14 cellular contexts compared by ENCODE assay signal in the genomic region with DNA sequence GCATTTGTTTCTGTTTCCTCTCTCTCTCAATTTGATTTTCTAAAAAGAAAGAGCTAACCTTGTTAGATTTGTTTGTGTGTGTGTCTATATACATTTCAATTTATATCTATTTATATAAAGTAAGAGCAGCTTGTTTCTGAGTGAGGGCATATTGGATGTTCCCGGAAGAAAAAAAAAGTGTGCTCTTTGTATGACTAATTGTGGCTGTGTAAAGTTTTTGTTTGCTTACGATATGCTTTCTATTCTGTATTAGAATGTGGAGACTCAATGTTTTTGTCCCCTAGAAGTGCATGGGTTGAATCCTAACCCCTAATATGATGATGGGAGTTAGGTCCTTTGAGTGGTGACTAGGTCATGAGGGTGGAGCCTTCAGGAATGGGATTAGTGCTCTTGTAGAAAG.
DNase-seq lines count a peak whose midpoint lies in the region; ATAC-seq and TF ChIP-seq lines count a peak whose summit lies in the region.
"Had no signal": no experiment of that assay in that cellular context is flagged by ENCODE, and none has a peak within 500 bp of the region (broad histone marks: within the 10 kb centered on the region; RNA-seq: fewer than 3 reads in every experiment).

No MANE protein-coding gene starts in this region.

- no peak overlapping the region for H3K27ac ChIP-seq in hepatocyte
- H3K27ac ChIP-seq: KMS-11, testis had no signal

- H3K36me3 ChIP-seq in hepatocyte (replicated peaks; ENCODE audit: insufficient read depth, low read depth) = no peaks in the 10 kb centered on the region

- H3K36me3 Mint-ChIP-seq in activated CD4-positive, alpha-beta memory T cell treated with anti-CD3 and anti-CD28 coated beads, Interleukin-2, amount 10 ng/mL, durations not matched to agents 7 days and 5 days (ENCODE audit: low read depth) = no peaks in the 10 kb centered on the region
- no peaks in the 10 kb centered on the region for H3K36me3 Mint-ChIP-seq in nephron progenitor cell (ENCODE audit: low read depth)
- H3K36me3 Mint-ChIP-seq: mesothelial cell of epicardium had no signal

- DNase-seq in activated CD4-positive, alpha-beta memory T cell treated with anti-CD3 and anti-CD28 coated beads, Interleukin-2, amount 10 ng/mL, durations not matched to agents 7 days and 5 days = no peak
- DNase-seq in hepatocyte (ENCODE audit: low spot score) = no peak
- DNase-seq in ACHN = no peak
- DNase-seq in nephron progenitor cell = no peak
- DNase-seq: activated gamma-delta T cell treated with Interleukin-2 at 50 U/mL for 16 hours, NCI-H2081 treated with DMSO at 0.1 percent for 48 hours, testis had no signal

- ATAC-seq in GM18861 (IDR thresholded peaks at IDR 0.05; ENCODE audit: unreplicated experiment) (peak; percentile 37), GM21786 (IDR thresholded peaks at IDR 0.05; ENCODE audit: unreplicated experiment) (peak; percentile 48), GM21737 (IDR thresholded peaks at IDR 0.05; ENCODE audit: unreplicated experiment) (no peak), GM19467 (IDR thresholded peaks at IDR 0.05; ENCODE audit: unreplicated experiment) (no peak)
- ATAC-seq: GM23338 had no signal

- H3K27ac Mint-ChIP-seq in activated CD4-positive, alpha-beta memory T cell treated with anti-CD3 and anti-CD28 coated beads, Interleukin-2, amount 10 ng/mL, durations not matched to agents 7 days and 5 days = peak overlapping the region; percentile 62
- no peak overlapping the region for H3K27ac Mint-ChIP-seq in nephron progenitor cell
- H3K27ac Mint-ChIP-seq: GM23338, mesothelial cell of epicardium had no signal

- POLR2A ChIA-PET in activated CD4-positive, alpha-beta memory T cell treated with anti-CD3 and anti-CD28 coated beads, Interleukin-2, amount 10 ng/mL, durations not matched to agents 7 days and 5 days (lab: Charles Lee) = no interaction called here

- no peak overlapping the region for H2AFZ ChIP-seq in hepatocyte
- H2AFZ ChIP-seq: GM23338 had no signal

- H3K4me2 ChIP-seq in hepatocyte = peak overlapping the region; percentile 12
- H3K4me2 ChIP-seq: GM23338, KMS-11 had no signal

- no peaks in the 10 kb centered on the region for H4K20me1 ChIP-seq in hepatocyte (ENCODE audit: insufficient read depth, poor library complexity, severe bottlenecking)

- no peaks in the 10 kb centered on the region for H3K9me3 ChIP-seq in hepatocyte (ENCODE audit: low read depth)
- H3K9me3 ChIP-seq: testis had no signal

- H3K79me2 ChIP-seq in hepatocyte = no peaks in the 10 kb centered on the region

- H3K4me3 ChIP-seq in hepatocyte = no peak overlapping the region
- H3K4me3 ChIP-seq: GM23338, testis had no signal

- 68% methylated on average over 2 of the region's 2 CpGs for WGBS in hepatocyte (ENCODE audit: low lambda C conversion rate, missing lambda C conversion rate)

- no peaks in the 10 kb centered on the region for H3K27me3 Mint-ChIP-seq in activated CD4-positive, alpha-beta memory T cell treated with anti-CD3 and anti-CD28 coated beads, Interleukin-2, amount 10 ng/mL, durations not matched to agents 7 days and 5 days
- H3K27me3 Mint-ChIP-seq in nephron progenitor cell (ENCODE audit: low read depth, poor library complexity) = no peaks in the 10 kb centered on the region

- H3K9me2 ChIP-seq in hepatocyte (replicated peaks; ENCODE audit: insufficient read depth) = no peaks in the 10 kb centered on the region

- peaks cover 47% of the 10 kb centered on the region for H3K4me1 Mint-ChIP-seq in activated CD4-positive, alpha-beta memory T cell treated with anti-CD3 and anti-CD28 coated beads, Interleukin-2, amount 10 ng/mL, durations not matched to agents 7 days and 5 days
- H3K4me1 Mint-ChIP-seq in nephron progenitor cell = peaks cover 5% of the 10 kb centered on the region

- H3K9me3 Mint-ChIP-seq in activated CD4-positive, alpha-beta memory T cell treated with anti-CD3 and anti-CD28 coated beads, Interleukin-2, amount 10 ng/mL, durations not matched to agents 7 days and 5 days = no peaks in the 10 kb centered on the region
- H3K9me3 Mint-ChIP-seq in nephron progenitor cell = no peaks in the 10 kb centered on the region
- H3K9me3 Mint-ChIP-seq: GM23338, mesothelial cell of epicardium had no signal

- no peak overlapping the region for H3K4me3 Mint-ChIP-seq in activated CD4-positive, alpha-beta memory T cell treated with anti-CD3 and anti-CD28 coated beads, Interleukin-2, amount 10 ng/mL, durations not matched to agents 7 days and 5 days
- no peak overlapping the region for H3K4me3 Mint-ChIP-seq in nephron progenitor cell
- H3K4me3 Mint-ChIP-seq: GM23338, mesothelial cell of epicardium had no signal

- H3K4me1 ChIP-seq in hepatocyte (ENCODE audit: insufficient read depth) = no peaks in the 10 kb centered on the region

- no peaks in the 10 kb centered on the region for H3K27me3 ChIP-seq in hepatocyte
- H3K27me3 ChIP-seq: testis had no signal

- in situ Hi-C loops in ACHN (cut with HindIII; ENCODE audit: low pct_ligation_motif_present, low pct_unique_long_range_greater_than_20kb, low sequenced_read_pairs) = no loop called here

- TF ChIP-seq CTCF in hepatocyte (IDR thresholded peaks at IDR 0.05; ENCODE audit: poor library complexity) = no peak
- no peak for TF ChIP-seq CTCF in nephron progenitor cell (IDR thresholded peaks at IDR 0.05)

- CTCF ChIA-PET in activated CD4-positive, alpha-beta memory T cell treated with anti-CD3 and anti-CD28 coated beads, Interleukin-2, amount 10 ng/mL, durations not matched to agents 7 days and 5 days (lab: Charles Lee) = interaction anchor here (0.7 to 1.3 kb wide), 3 partner anchors 14 to 45 kb away, joined by 3 read pairs; no protein-coding TSS in a partner anchor

Comparison
In these comparisons a context has a peak if more than half of its experiments do, and no peak if none do; other contexts are left out.
1. ATAC-seq: peak in GM18861 (single experiment) and GM21786 (single experiment); none in GM21737 (single experiment) and GM19467 (single experiment).